In genomic region chr16:72246423-72246822, GRCh38 we compare ENCODE assay signal across 17 cellular contexts.
DNase-seq lines count a peak whose midpoint lies in the region; ATAC-seq, FAIRE-seq and TF ChIP-seq lines count a peak whose summit lies in the region.
"Had no signal": no experiment of that assay in that cellular context is flagged by ENCODE, and none has a peak within 500 bp of the region (broad histone marks: within the 10 kb centered on the region; RNA-seq: fewer than 3 reads in every experiment).

No MANE protein-coding gene starts in this region.

- H3K9me3 Mint-ChIP-seq in activated naive CD4-positive, alpha-beta T cell treated with anti-CD3 and anti-CD28 coated beads, Interleukin-2, amount 10 ng/mL, durations not matched to agents 7 days and 5 days = peaks cover 3% of the 10 kb centered on the region
- H3K9me3 Mint-ChIP-seq in activated naive CD4-positive, alpha-beta T cell treated with anti-CD3 and anti-CD28 coated beads for 36 hours = no peaks in the 10 kb centered on the region

- intact Hi-C loops in activated naive CD4-positive, alpha-beta T cell treated with anti-CD3 and anti-CD28 coated beads for 36 hours (cut with micrococcal nuclease) = loop anchor here (5.0 kb wide), 1 partner anchor 119 kb away; no protein-coding TSS in a partner anchor

- H3K36me3 ChIP-seq in adipocyte (ENCODE audit: control insufficient read depth, insufficient read depth, low read length, severe bottlenecking) (no peaks in the 10 kb centered on the region), upper lobe of left lung (no peaks in the 10 kb centered on the region)
- H3K36me3 ChIP-seq: esophagus muscularis mucosa had no signal

- FAIRE-seq in GM12891 (lab: Jason Lieb, UNC) = no peak

- TF ChIP-seq CTCF in upper lobe of left lung (IDR thresholded peaks at IDR 0.05) = no peak

- H3K4me1 ChIP-seq in adipocyte (ENCODE audit: control insufficient read depth, insufficient read depth, low read length) = peaks cover 24% of the 10 kb centered on the region
- H3K4me1 ChIP-seq in upper lobe of left lung = no peaks in the 10 kb centered on the region

- no peak overlapping the region for H3K4me3 Mint-ChIP-seq in activated naive CD4-positive, alpha-beta T cell treated with anti-CD3 and anti-CD28 coated beads, Interleukin-2, amount 10 ng/mL, durations not matched to agents 7 days and 5 days
- H3K4me3 Mint-ChIP-seq in activated naive CD4-positive, alpha-beta T cell treated with anti-CD3 and anti-CD28 coated beads for 36 hours = no peak overlapping the region

- 72 to 81% methylated on average over 5 of the region's 5 CpGs for WGBS in upper lobe of left lung, 2 donors

- H3K4me3 ChIP-seq in adipocyte (ENCODE audit: low read length) (no peak overlapping the region), upper lobe of left lung (no peak overlapping the region)
- H3K4me3 ChIP-seq: esophagus muscularis mucosa, testis had no signal

- ATAC-seq in GM21619 (IDR thresholded peaks at IDR 0.05; ENCODE audit: unreplicated experiment) (peak; percentile 97), HG03135 (IDR thresholded peaks at IDR 0.05; ENCODE audit: unreplicated experiment) (peak; percentile 91), upper lobe of left lung (ENCODE audit: low FRiP score in 2 of 2) (no peak)
- ATAC-seq: activated CD4-positive, CD25-positive, alpha-beta regulatory T cell treated with anti-CD3 and anti-CD28 coated beads, Interleukin-2, amount 50 U/mL, for 24 hours; right cardiac atrium had no signal

- H3K9ac ChIP-seq in adipocyte (ENCODE audit: low read length) = peak overlapping the region; percentile 52
- H3K9ac ChIP-seq: SK-N-SH had no signal

- H3K9me3 ChIP-seq in adipocyte (ENCODE audit: control insufficient read depth, low read length) = no peaks in the 10 kb centered on the region
- no peaks in the 10 kb centered on the region for H3K9me3 ChIP-seq in upper lobe of left lung
- H3K9me3 ChIP-seq: esophagus muscularis mucosa, SK-N-SH, testis had no signal

- TF ChIP-seq POLR2A in GM12891 (IDR thresholded peaks at IDR 0.05; ENCODE audit: low read depth, low read length) = no peak
- TF ChIP-seq POLR2A in upper lobe of left lung (IDR thresholded peaks at IDR 0.05) = no peak

- H3K27ac ChIP-seq in upper lobe of left lung = no peak overlapping the region
- H3K27ac ChIP-seq: esophagus muscularis mucosa had no signal

- peaks cover 4% of the 10 kb centered on the region for H3K27me3 Mint-ChIP-seq in activated naive CD4-positive, alpha-beta T cell treated with anti-CD3 and anti-CD28 coated beads, Interleukin-2, amount 10 ng/mL, durations not matched to agents 7 days and 5 days
- H3K27me3 Mint-ChIP-seq in activated naive CD4-positive, alpha-beta T cell treated with anti-CD3 and anti-CD28 coated beads for 36 hours (ENCODE audit: low read depth) = no peaks in the 10 kb centered on the region

- DNase-seq in activated naive CD4-positive, alpha-beta T cell treated with anti-CD3 and anti-CD28 coated beads, Interleukin-2, amount 10 ng/mL, durations not matched to agents 7 days and 5 days = peak; percentile 28
- DNase-seq in activated naive CD4-positive, alpha-beta T cell treated with anti-CD3 and anti-CD28 coated beads for 36 hours = no peak
- no peak for DNase-seq in adipocyte (ENCODE audit: low read depth)
- no peak for DNase-seq in GM12891 (ENCODE audit: insufficient read length, low spot score)
- no peak for DNase-seq in upper lobe of left lung
- no peak for DNase-seq in dermis blood vessel endothelial cell
- DNase-seq: activated naive CD4-positive, alpha-beta T cell; central memory CD4-positive, alpha-beta T cell; NCI-H1105 treated with DMSO at 0.1 percent for 48 hours; NK-92 treated with Interleukin-12 subunit alpha and Interleukin-12 subunit beta, amount 100 ng/mL, for 24 hours; right cardiac atrium; SK-N-SH; testis had no signal

- peaks cover 4% of the 10 kb centered on the region for H3K36me3 Mint-ChIP-seq in activated naive CD4-positive, alpha-beta T cell treated with anti-CD3 and anti-CD28 coated beads, Interleukin-2, amount 10 ng/mL, durations not matched to agents 7 days and 5 days
- H3K36me3 Mint-ChIP-seq in activated naive CD4-positive, alpha-beta T cell treated with anti-CD3 and anti-CD28 coated beads for 36 hours (ENCODE audit: low read depth) = no peaks in the 10 kb centered on the region

- peaks cover 30% of the 10 kb centered on the region for H3K4me1 Mint-ChIP-seq in activated naive CD4-positive, alpha-beta T cell treated with anti-CD3 and anti-CD28 coated beads, Interleukin-2, amount 10 ng/mL, durations not matched to agents 7 days and 5 days
- H3K4me1 Mint-ChIP-seq in activated naive CD4-positive, alpha-beta T cell treated with anti-CD3 and anti-CD28 coated beads for 36 hours (ENCODE audit: low read depth) = peaks cover 4% of the 10 kb centered on the region

- CTCF ChIA-PET in activated naive CD4-positive, alpha-beta T cell treated with anti-CD3 and anti-CD28 coated beads, Interleukin-2, amount 10 ng/mL, durations not matched to agents 7 days and 5 days (lab: Charles Lee) = interaction anchor here (0.7 kb wide), 1 partner anchor 121 kb away, joined by 3 read pairs; no protein-coding TSS in a partner anchor
- CTCF ChIA-PET in activated naive CD4-positive, alpha-beta T cell treated with anti-CD3 and anti-CD28 coated beads for 36 hours (lab: Charles Lee) = no interaction called here

- H3K27ac Mint-ChIP-seq in activated naive CD4-positive, alpha-beta T cell treated with anti-CD3 and anti-CD28 coated beads, Interleukin-2, amount 10 ng/mL, durations not matched to agents 7 days and 5 days = peak overlapping the region; percentile 61
- no peak overlapping the region for H3K27ac Mint-ChIP-seq in activated naive CD4-positive, alpha-beta T cell treated with anti-CD3 and anti-CD28 coated beads for 36 hours

- TF ChIP-seq EP300 in upper lobe of left lung (IDR thresholded peaks at IDR 0.05) = no peak

- H3K27me3 ChIP-seq in adipocyte (replicated peaks; ENCODE audit: control insufficient read depth, insufficient read depth, low read length) = no peaks in the 10 kb centered on the region
- no peaks in the 10 kb centered on the region for H3K27me3 ChIP-seq in upper lobe of left lung
- H3K27me3 ChIP-seq: esophagus muscularis mucosa, testis had no signal

TF ChIP-seq in GM12891, 5 proteins besides CTCF, POLR2A, EP300 and RAD21:
- TF ChIP-seq SPI1 (IDR thresholded peaks at IDR 0.05; ENCODE audit: low read depth, low read length) = no peak
- TF ChIP-seq PAX5 (IDR thresholded peaks at IDR 0.05; ENCODE audit: insufficient read depth, low read length, severe bottlenecking) = no peak
- TF ChIP-seq POLR2AphosphoS5 (IDR thresholded peaks at IDR 0.05; ENCODE audit: low read depth, low read length) = no peak
- no peak for TF ChIP-seq POU2F2 (IDR thresholded peaks at IDR 0.05; ENCODE audit: low read depth, low read length)
- no peak for TF ChIP-seq TAF1 (IDR thresholded peaks at IDR 0.05; ENCODE audit: low read depth, low read length)

Comparison
In these comparisons a context has a peak if more than half of its experiments do, and no peak if none do; other contexts are left out.
1. ATAC-seq: peak in GM21619 (single experiment) and HG03135 (single experiment); none in upper lobe of left lung (0 of 2).